ENCODE assay signal across 22 cellular contexts in the genomic region with DNA sequence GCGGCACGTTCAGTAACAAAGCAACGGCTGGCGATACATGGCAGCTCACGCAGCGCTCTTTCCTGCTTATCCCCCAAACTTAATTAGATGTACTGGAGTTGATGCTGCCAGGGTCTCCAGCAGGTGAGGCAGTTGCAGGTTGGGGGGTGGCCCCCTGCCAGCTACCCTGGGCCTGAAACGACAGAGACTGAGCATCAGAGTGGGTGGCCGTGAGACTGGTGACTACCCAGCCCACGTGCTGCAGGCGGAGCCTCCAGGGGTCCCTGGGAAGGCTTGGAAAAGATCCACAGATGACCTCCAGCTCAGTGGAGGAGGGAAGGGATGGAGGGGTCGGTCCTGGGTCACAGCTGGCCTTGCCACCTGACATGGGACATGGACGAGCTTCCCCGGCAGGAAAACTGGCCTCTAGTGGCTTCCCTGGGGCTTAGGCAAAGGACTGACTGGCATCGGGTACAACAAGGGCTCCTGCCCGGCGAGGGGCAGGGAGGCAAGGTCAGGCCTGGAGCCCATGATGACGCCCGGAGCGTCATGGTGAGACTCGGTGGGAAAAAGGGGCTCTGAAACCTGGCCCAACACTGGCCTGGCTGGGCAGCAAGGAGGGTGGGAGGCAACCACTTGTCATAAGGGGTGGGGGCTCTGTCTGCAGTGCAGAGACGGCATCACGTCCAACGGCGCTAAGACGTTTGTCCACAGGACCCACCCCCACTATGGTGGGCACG. TPM values are rescaled to one million over a fixed set of nuclear protein-coding genes. Genes with fewer than 3 reads are reported as not detected.
"Had no signal": no experiment of that assay in that cellular context is flagged by ENCODE, and none has a peak within 500 bp of the region (broad histone marks: within the 10 kb centered on the region; RNA-seq: fewer than 3 reads in every experiment).

No MANE protein-coding gene starts in this region.

- H3K27me3 Mint-ChIP-seq: activated naive CD8-positive, alpha-beta T cell; activated T-cell treated with anti-CD3 and anti-CD28 coated beads, Interleukin-2, amount 50 U/mL, for 24 hours; stimulated activated memory B cell treated with anti-CD40 and anti-IgM and Interleukin-4, amounts not matched to agents 10 μg/mL and 1 μg/mL and 100 μg/mL, for 72 hours had no signal

- ATAC-seq: left lobe of liver, pancreas had no signal

- H3K27ac ChIP-seq: epithelial cell of prostate, pancreas, sigmoid colon, SJSA1, thoracic aorta, upper lobe of left lung, WERI-Rb-1 had no signal

- H3K36me3 ChIP-seq: pancreas, sigmoid colon, SJSA1, thoracic aorta had no signal

- H3K9me3 Mint-ChIP-seq: activated T-cell treated with anti-CD3 and anti-CD28 coated beads, Interleukin-2, amount 50 U/mL, for 24 hours; stimulated activated memory B cell treated with anti-CD40 and anti-IgM and Interleukin-4, amounts not matched to agents 10 μg/mL and 1 μg/mL and 100 μg/mL, for 72 hours; T-helper 1 cell treated with Interleukin-12 subunit alpha and Interleukin-12 subunit beta and Interleukin-4 antibody, amounts not matched to agents 30 μg/mL and 1 μg/mL, for 36 hours had no signal

- H3K4me1 ChIP-seq: pancreas, sigmoid colon, SJSA1, upper lobe of left lung had no signal

- FAIRE-seq: frontal cortex, kidney, pancreas had no signal

- H3K9me3 ChIP-seq: pancreas, sigmoid colon, SJSA1, thoracic aorta, upper lobe of left lung had no signal

- H3K27me3 ChIP-seq: pancreas, sigmoid colon, SJSA1, upper lobe of left lung had no signal

- H3K4me3 Mint-ChIP-seq: activated naive CD8-positive, alpha-beta T cell; activated T-cell treated with anti-CD3 and anti-CD28 coated beads, Interleukin-2, amount 50 U/mL, for 24 hours; stimulated activated memory B cell treated with anti-CD40 and anti-IgM and Interleukin-4, amounts not matched to agents 10 μg/mL and 1 μg/mL and 100 μg/mL, for 72 hours; T-helper 1 cell treated with Interleukin-12 subunit alpha and Interleukin-12 subunit beta and Interleukin-4 antibody, amounts not matched to agents 30 μg/mL and 1 μg/mL, for 36 hours had no signal

- H3K27ac Mint-ChIP-seq: activated naive CD8-positive, alpha-beta T cell; activated T-cell treated with anti-CD3 and anti-CD28 coated beads, Interleukin-2, amount 50 U/mL, for 24 hours; stimulated activated memory B cell treated with anti-CD40 and anti-IgM and Interleukin-4, amounts not matched to agents 10 μg/mL and 1 μg/mL and 100 μg/mL, for 72 hours had no signal

- H3K4me3 ChIP-seq: pancreas, sigmoid colon, SJSA1, thoracic aorta, upper lobe of left lung had no signal

- DNase-seq: activated CD4-positive, alpha-beta T cell treated with anti-CD3 and anti-CD28 coated beads for 1 hour; activated effector memory CD4-positive, alpha-beta T cell treated with Interleukin-2 at 50 U/mL for 16 hours; activated T-cell treated with anti-CD3 and anti-CD28 coated beads, Interleukin-2, amount 50 U/mL, for 24 hours; amygdala; head of caudate nucleus; kidney; midbrain; pancreas; sigmoid colon; upper lobe of left lung; WERI-Rb-1 had no signal

- H3K36me3 Mint-ChIP-seq: activated naive CD8-positive, alpha-beta T cell had no signal

RNA-seq across cellular contexts. Expression of a gene that starts 24.0 kb away (rescaled TPM):
- total RNA-seq: lung microvascular endothelial cell had no signal
- polyA plus RNA-seq: pancreas had no signal

RNA-seq across cellular contexts. Expression of a gene that starts 56.4 kb away (rescaled TPM):
- total RNA-seq: cardiac septum, dermis microvascular lymphatic vessel endothelial cell, lung microvascular endothelial cell, thoracic aorta had no signal
